In the genomic region with DNA sequence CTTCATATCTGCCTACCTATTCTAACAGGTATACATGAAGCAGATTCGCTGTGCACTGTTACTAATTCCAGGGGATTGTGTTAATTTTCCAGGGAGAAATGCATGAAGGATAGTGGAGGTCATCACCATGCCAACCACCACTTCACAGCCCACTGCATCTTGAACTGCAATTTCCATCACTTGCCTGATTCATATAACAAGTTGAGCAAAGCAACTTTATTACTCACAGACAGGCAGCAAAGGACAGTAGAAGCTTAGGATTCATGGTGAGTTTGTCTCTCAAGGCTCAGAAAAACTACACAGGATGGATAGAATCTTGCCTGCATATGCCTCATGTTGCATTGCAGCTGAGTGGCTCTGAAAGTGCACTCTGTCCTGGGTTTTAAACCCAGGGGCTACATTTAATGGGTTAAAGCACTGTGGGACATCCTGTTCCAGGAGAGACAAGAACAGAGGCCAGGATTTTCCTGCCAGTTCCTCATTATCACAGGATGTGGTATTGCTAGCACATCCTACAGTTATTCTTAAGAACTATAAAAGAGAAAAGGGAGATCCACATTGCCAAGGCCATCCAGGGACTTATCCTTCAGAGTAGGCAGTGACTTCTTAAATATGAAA, we compare ENCODE assay signal across 15 cellular contexts.
DNase-seq lines count a peak whose midpoint lies in the region; ATAC-seq, FAIRE-seq and TF ChIP-seq lines count a peak whose summit lies in the region.
"Had no signal": no experiment of that assay in that cellular context is flagged by ENCODE, and none has a peak within 500 bp of the region (broad histone marks: within the 10 kb centered on the region; RNA-seq: fewer than 3 reads in every experiment).

No MANE protein-coding gene starts in this region.

- peak overlapping the region; percentile 33 for H3K27ac ChIP-seq in brain microvascular endothelial cell
- H3K27ac ChIP-seq in A673 (ENCODE audit: low read depth, low read length, poor library complexity, severe bottlenecking), result no peak overlapping the region

- ATAC-seq in activated T-cell treated with anti-CD3 and anti-CD28 coated beads, Interleukin-2, amount 50 U/mL, for 72 hours (replicated peaks in 1 of 2), result peak; percentile 59 to 68
- ATAC-seq in GM19351 (IDR thresholded peaks at IDR 0.05; ENCODE audit: unreplicated experiment), result no peak
- ATAC-seq: mucosa of descending colon had no signal

- BruUV-seq in A673 (replicated peaks; lab: Mats Ljungman, UMichigan), result no TSS peak

- no peak overlapping the region for H3K27ac Mint-ChIP-seq in activated T-cell treated with anti-CD3 and anti-CD28 coated beads, Interleukin-2, amount 50 U/mL, for 72 hours
- H3K27ac Mint-ChIP-seq: H9 had no signal

- FAIRE-seq in H54 (lab: Jason Lieb, UNC), result no peak
- FAIRE-seq: G401.6 had no signal

- H3K27me3 Mint-ChIP-seq in activated T-cell treated with anti-CD3 and anti-CD28 coated beads, Interleukin-2, amount 50 U/mL, for 72 hours (ENCODE audit: low read depth), result no peaks in the 10 kb centered on the region

- intact Hi-C loops in A673 (cut with micrococcal nuclease; ENCODE audit: unreplicated experiment), result no loop called here

- in situ Hi-C loops in brain microvascular endothelial cell (cut with HindIII; ENCODE audit: low pct_ligation_motif_present, low sequenced_read_pairs), result no loop called here

- H3K4me1 Mint-ChIP-seq in activated T-cell treated with anti-CD3 and anti-CD28 coated beads, Interleukin-2, amount 50 U/mL, for 72 hours (ENCODE audit: low read depth), result peaks cover 58% of the 10 kb centered on the region

- H3K36me3 ChIP-seq in brain microvascular endothelial cell (replicated peaks) (no peaks in the 10 kb centered on the region), A673 (ENCODE audit: insufficient read depth, low read length, poor library complexity, severe bottlenecking) (no peaks in the 10 kb centered on the region)

- no peaks in the 10 kb centered on the region for H3K9me3 Mint-ChIP-seq in activated T-cell treated with anti-CD3 and anti-CD28 coated beads, Interleukin-2, amount 50 U/mL, for 72 hours
- H3K9me3 Mint-ChIP-seq: H9 had no signal

- no peak for DNase-seq in activated T-cell treated with anti-CD3 and anti-CD28 coated beads, Interleukin-2, amount 50 U/mL, for 72 hours
- no peak for DNase-seq in activated T-cell treated with anti-CD3 and anti-CD28 coated beads for 4 hours
- peak; percentile 48 to 62 for DNase-seq in Kasumi-1 (lab: John Stamatoyannopoulos, UW)
- peak; percentile 40 for DNase-seq in brain microvascular endothelial cell
- DNase-seq in renal cortical epithelial cell (ENCODE audit: low read depth), result peak; percentile 78
- no peak for DNase-seq in H54 (ENCODE audit: insufficient read length, low spot score)
- no peak for DNase-seq in A673 (ENCODE audit: low spot score)
- DNase-seq: activated CD4-positive, CD25-positive, alpha-beta regulatory T cell treated with anti-CD3 and anti-CD28 coated beads, Interleukin-2, amount 50 U/mL, for 72 hours; activated gamma-delta T cell; H9; mucosa of descending colon; stimulated activated CD4-positive, alpha-beta T cell treated with anti-CD3 and anti-CD28 coated beads, Interleukin-4, amount 100 ng/mL, for 4 hours; stimulated activated naive CD4-positive, alpha-beta T cell had no signal

- TF ChIP-seq CTCF in brain microvascular endothelial cell (IDR thresholded peaks at IDR 0.05; ENCODE audit: low read depth, low read length, missing control alignments), result no peak
- TF ChIP-seq CTCF in A673 (conservative IDR thresholded peaks at IDR 0.05; ENCODE audit: low read depth, low read length), result no peak

- H3K4me3 Mint-ChIP-seq in activated T-cell treated with anti-CD3 and anti-CD28 coated beads, Interleukin-2, amount 50 U/mL, for 72 hours, result no peak overlapping the region
- H3K4me3 Mint-ChIP-seq: H9 had no signal

- no peaks in the 10 kb centered on the region for H3K36me3 Mint-ChIP-seq in activated T-cell treated with anti-CD3 and anti-CD28 coated beads, Interleukin-2, amount 50 U/mL, for 72 hours (ENCODE audit: insufficient read depth in 2 of 2)

- H3K9me3 ChIP-seq in A673 (ENCODE audit: low read depth, low read length, poor library complexity, severe bottlenecking), result no peaks in the 10 kb centered on the region
- H3K9me3 ChIP-seq: mucosa of descending colon had no signal

- no peak overlapping the region for H3K4me3 ChIP-seq in brain microvascular endothelial cell (ENCODE audit: low read depth, low read length)
- H3K4me3 ChIP-seq in A673 (ENCODE audit: low read depth, low read length, poor library complexity, severe bottlenecking), result no peak overlapping the region
- H3K4me3 ChIP-seq: mucosa of descending colon had no signal

- CTCF ChIA-PET in A673 (lab: Charles Lee), result no interaction called here

- POLR2A ChIA-PET in A673 (lab: Charles Lee; ENCODE audit: low non-redundant PET), result no interaction called here

- H3K27me3 ChIP-seq in brain microvascular endothelial cell (replicated peaks) (no peaks in the 10 kb centered on the region), A673 (replicated peaks; ENCODE audit: insufficient read depth, low read depth, low read length, poor library complexity) (peaks cover 33% of the 10 kb centered on the region)

- no peaks in the 10 kb centered on the region for H3K4me1 ChIP-seq in A673 (ENCODE audit: insufficient read depth, low read length, poor library complexity, severe bottlenecking)

- TF ChIP-seq POLR2A in H54 (IDR thresholded peaks at IDR 0.05; ENCODE audit: low read depth, low read length), result no peak

Comparison
In these comparisons a context has a peak if more than half of its experiments do, and no peak if none do; other contexts are left out.
1. DNase-seq: peak in Kasumi-1 (2 of 2), brain microvascular endothelial cell (single experiment) and renal cortical epithelial cell (single experiment); none in activated T-cell treated with anti-CD3 and anti-CD28 coated beads, Interleukin-2, amount 50 U/mL, for 72 hours (0 of 2), activated T-cell treated with anti-CD3 and anti-CD28 coated beads for 4 hours (single experiment), H54 (single experiment) and A673 (single experiment).